1 cellular context compared by ENCODE assay signal in genomic region chr17:28744104-28744801, GRCh38.
TF ChIP-seq lines count a peak whose summit lies in the region.

No MANE protein-coding gene starts in this region.

TF ChIP-seq in K562, 482 proteins besides CTCF, POLR2A, EP300 and RAD21 (continued from another document and continues in another):
- TF ChIP-seq CHD7 (IDR thresholded peaks at IDR 0.05; ENCODE audit: low read depth, low read length) = no peak
- peak; percentile 56 for TF ChIP-seq RBM22 (IDR thresholded peaks at IDR 0.05; ENCODE audit: low read depth, low read length, poor library complexity, severe bottlenecking)
- peak; percentile 21; the same call in 1 of the 2 replicates for TF ChIP-seq ARID4B (CRISPR knock-in tag; IDR thresholded peaks at IDR 0.05)
- TF ChIP-seq ZNF12 (CRISPR knock-in tag; IDR thresholded peaks at IDR 0.05) = no peak
- no peak for TF ChIP-seq NUFIP1 (IDR thresholded peaks at IDR 0.05; ENCODE audit: partially characterized antibody)
- no peak for TF ChIP-seq ZNF444 (CRISPR knock-in tag; IDR thresholded peaks at IDR 0.05)
- no peak for TF ChIP-seq MCM2 (IDR thresholded peaks at IDR 0.05; ENCODE audit: low read depth)
- no peak for TF ChIP-seq HINFP (tag; conservative IDR thresholded peaks at IDR 0.05; ENCODE audit: low read depth)
- no peak for TF ChIP-seq ZNF77 (CRISPR knock-in tag; IDR thresholded peaks at IDR 0.05)
- no peak for TF ChIP-seq ZNF584 (CRISPR knock-in tag; IDR thresholded peaks at IDR 0.05; ENCODE audit: low read depth)
- no peak for TF ChIP-seq KDM1A (IDR thresholded peaks at IDR 0.05)
- no peak for TF ChIP-seq ESRRB (CRISPR knock-in tag; IDR thresholded peaks at IDR 0.05; ENCODE audit: borderline replicate concordance)
- peak; percentile 90 for TF ChIP-seq KHSRP (IDR thresholded peaks at IDR 0.05)
- no peak for TF ChIP-seq CBX2 (IDR thresholded peaks at IDR 0.05; ENCODE audit: insufficient read depth, low read length, poor library complexity, severe bottlenecking)
- TF ChIP-seq NFYB (IDR thresholded peaks at IDR 0.05; ENCODE audit: extremely low read depth, insufficient read length) = no peak
- no peak for TF ChIP-seq ZFP36 (IDR thresholded peaks at IDR 0.05; ENCODE audit: low read depth, low read length, partially characterized antibody)
- TF ChIP-seq HMG20B (CRISPR knock-in tag; IDR thresholded peaks at IDR 0.05) = no peak
- no peak for TF ChIP-seq HNRNPK (IDR thresholded peaks at IDR 0.05; ENCODE audit: low read depth, low read length, poor library complexity, severe bottlenecking)
- TF ChIP-seq ZNF23 (CRISPR knock-in tag; IDR thresholded peaks at IDR 0.05) = no peak
- TF ChIP-seq C11orf30 (IDR thresholded peaks at IDR 0.05; ENCODE audit: low read depth) = no peak
- TF ChIP-seq ZNF551 (CRISPR knock-in tag; IDR thresholded peaks at IDR 0.05) = no peak
- TF ChIP-seq TCF7 (IDR thresholded peaks at IDR 0.05; ENCODE audit: borderline replicate concordance) = no peak
- TF ChIP-seq TRIM28 (IDR thresholded peaks at IDR 0.05) = no peak
- no peak for TF ChIP-seq BRF1 (IDR thresholded peaks at IDR 0.05; ENCODE audit: borderline replicate concordance, extremely low read depth, insufficient read length)
- TF ChIP-seq SRSF7 (optimal IDR thresholded peaks at IDR 0.05; ENCODE audit: low read depth, low read length) = no peak
- TF ChIP-seq PURB (CRISPR knock-in tag; IDR thresholded peaks at IDR 0.05; ENCODE audit: low read depth) = no peak
- TF ChIP-seq FOXA1 (IDR thresholded peaks at IDR 0.05; ENCODE audit: borderline replicate concordance) = no peak
- peak; percentile 18 for TF ChIP-seq RB1 (IDR thresholded peaks at IDR 0.05; ENCODE audit: low read depth)
- no peak; the same call in 1 of the 2 replicates for TF ChIP-seq CAMTA2 (CRISPR knock-in tag; conservative IDR thresholded peaks at IDR 0.05)
- no peak for TF ChIP-seq IRF9 (tag; IDR thresholded peaks at IDR 0.05)
- no peak for TF ChIP-seq CXXC5 (CRISPR knock-in tag; IDR thresholded peaks at IDR 0.05)
- TF ChIP-seq ZNF75A (CRISPR knock-in tag; IDR thresholded peaks at IDR 0.05) = no peak
- TF ChIP-seq KAT7 (CRISPR knock-in tag; IDR thresholded peaks at IDR 0.05; ENCODE audit: borderline replicate concordance) = peak; percentile 62; the same call in 1 of the 2 replicates
- peak; percentile 39; the same call in 1 of the 2 replicates for TF ChIP-seq FOSL1 (tag; conservative IDR thresholded peaks at IDR 0.05)
- TF ChIP-seq BACH1 (tag; IDR thresholded peaks at IDR 0.05) = no peak
- TF ChIP-seq EP400 (IDR thresholded peaks at IDR 0.05) = no peak; the same call in 1 of the 2 replicates
- TF ChIP-seq MXD1 (CRISPR knock-in tag; IDR thresholded peaks at IDR 0.05; ENCODE audit: borderline replicate concordance, poor library complexity, severe bottlenecking) = peak; percentile 67
- TF ChIP-seq ZHX1 (conservative IDR thresholded peaks at IDR 0.05; ENCODE audit: low read length) = no peak
- TF ChIP-seq TBL1XR1 (IDR thresholded peaks at IDR 0.05; ENCODE audit: low read length in 2 of 2) = peak in 1 of 2 experiments; percentile 20; a peak in 1 of 4 replicates
- TF ChIP-seq SIRT6 (IDR thresholded peaks at IDR 0.05; ENCODE audit: low read depth, low read length) = no peak
- TF ChIP-seq SMARCA4 (IDR thresholded peaks at IDR 0.05) = no peak
